25 cellular contexts compared by ENCODE assay signal in the genomic region with DNA sequence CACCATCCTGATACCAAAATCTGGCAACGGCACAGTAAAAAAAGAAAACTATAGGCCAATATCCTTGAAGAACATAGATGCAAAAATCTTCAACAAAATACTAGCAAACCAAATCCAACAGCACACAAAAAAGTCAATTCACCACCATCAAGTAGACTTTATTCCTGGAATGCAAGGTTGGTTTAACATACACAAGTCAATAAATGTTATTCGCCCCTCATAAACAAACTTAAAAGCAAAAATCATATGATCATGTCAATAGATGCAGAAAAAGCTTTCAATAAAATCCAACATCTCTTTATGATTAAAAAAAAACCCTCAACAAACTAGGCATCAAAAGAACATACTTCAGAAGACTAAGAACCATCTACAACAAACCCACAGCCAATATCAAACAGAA.
"Had no signal": no experiment of that assay in that cellular context is flagged by ENCODE, and none has a peak within 500 bp of the region (broad histone marks: within the 10 kb centered on the region; RNA-seq: fewer than 3 reads in every experiment).

No MANE protein-coding gene starts in this region.

- ATAC-seq: activated CD8-positive, alpha-beta T cell treated with anti-CD3 and anti-CD28 coated beads for 36 hours; activated naive CD8-positive, alpha-beta T cell treated with anti-CD3 and anti-CD28 coated beads, Interleukin-2, amount 50 U/mL, for 24 hours; PC-3 had no signal

- DNase-seq: activated CD4-positive, alpha-beta T cell treated with anti-CD3 and anti-CD28 coated beads for 48 hours; activated CD4-positive, CD25-positive, alpha-beta regulatory T cell treated with anti-CD3 and anti-CD28 coated beads, Interleukin-2, amount 50 U/mL, for 72 hours; activated CD8-positive, alpha-beta memory T cell treated with anti-CD3 and anti-CD28 coated beads, Interleukin-2, amount 50 U/mL, for 4 hours; activated CD8-positive, alpha-beta T cell treated with anti-CD3 and anti-CD28 coated beads for 36 hours; activated effector memory CD4-positive, alpha-beta T cell treated with anti-CD3 and anti-CD28 coated beads, Interleukin-2, amount 50 U/mL, for 16 hours; activated naive CD4-positive, alpha-beta T cell treated with Interleukin-2 at 50 U/mL for 16 hours; activated naive CD8-positive, alpha-beta T cell treated with anti-CD3 and anti-CD28 coated beads, Interleukin-2, amount 50 U/mL, for 24 hours; amniotic stem cell; brain microvascular endothelial cell; KG1; NCI-H1048; NCI-H146; NCI-H187 treated with DMSO at 0.1 percent for 48 hours; NCI-H2081 treated with DMSO at 0.1 percent for 48 hours; NCI-H2171; NCI-H226; NCI-H510A; NCI-H526 treated with DMSO at 0.1 percent for 48 hours; NCI-H82; SIG-M5 had no signal

- H3K27ac ChIP-seq: ascending aorta, brain microvascular endothelial cell, cardiac muscle cell had no signal

- H3K27me3 Mint-ChIP-seq: activated CD8-positive, alpha-beta T cell treated with anti-CD3 and anti-CD28 coated beads for 36 hours had no signal

- H3K4me3 Mint-ChIP-seq: activated CD8-positive, alpha-beta T cell treated with anti-CD3 and anti-CD28 coated beads for 36 hours; activated naive CD8-positive, alpha-beta T cell treated with anti-CD3 and anti-CD28 coated beads, Interleukin-2, amount 50 U/mL, for 24 hours; activated T-helper 1 cell treated with anti-CD3 and anti-CD28 coated beads, Interleukin-12 subunit alpha, Interleukin-12 subunit beta, Interleukin-2, Interleukin-4 antibody, amounts not matched to agents 30 ng/mL and 10 ng/mL and 1 ng/mL, durations not matched to agents 14 hours and 24 hours and 36 hours had no signal

- H3K4me3 ChIP-seq: ascending aorta, cardiac muscle cell had no signal

- H3K27me3 ChIP-seq: ascending aorta, cardiac muscle cell had no signal

- H3K36me3 ChIP-seq: ascending aorta, brain microvascular endothelial cell, cardiac muscle cell had no signal

- H3K27ac Mint-ChIP-seq: activated CD8-positive, alpha-beta T cell treated with anti-CD3 and anti-CD28 coated beads for 36 hours; activated naive CD4-positive, alpha-beta T cell treated with anti-CD3 and anti-CD28 coated beads, Interleukin-2, amount 50 U/mL, for 72 hours; activated naive CD8-positive, alpha-beta T cell treated with anti-CD3 and anti-CD28 coated beads, Interleukin-2, amount 50 U/mL, for 24 hours; activated T-helper 1 cell treated with anti-CD3 and anti-CD28 coated beads, Interleukin-12 subunit alpha, Interleukin-12 subunit beta, Interleukin-2, Interleukin-4 antibody, amounts not matched to agents 30 ng/mL and 10 ng/mL and 1 ng/mL, durations not matched to agents 14 hours and 24 hours and 36 hours had no signal
